In genomic region chr1:6822530-6823359, GRCh38 we compare ENCODE assay signal across 10 cellular contexts. TPM values are rescaled to one million over a fixed set of nuclear protein-coding genes. Genes with fewer than 3 reads are reported as not detected.
DNase-seq lines count a peak whose midpoint lies in the region; ATAC-seq and TF ChIP-seq lines count a peak whose summit lies in the region.
"Had no signal": no experiment of that assay in that cellular context is flagged by ENCODE, and none has a peak within 500 bp of the region (broad histone marks: within the 10 kb centered on the region; RNA-seq: fewer than 3 reads in every experiment).

No MANE protein-coding gene starts in this region.

- peaks cover 26% of the 10 kb centered on the region for H3K4me1 ChIP-seq in upper lobe of right lung

- no peaks in the 10 kb centered on the region for H3K9me3 ChIP-seq in upper lobe of right lung

- H3K27me3 Mint-ChIP-seq in effector memory CD8-positive, alpha-beta T cell: no peaks in the 10 kb centered on the region
- no peaks in the 10 kb centered on the region for H3K27me3 Mint-ChIP-seq in activated naive CD4-positive, alpha-beta T cell treated with anti-CD3 and anti-CD28 coated beads for 36 hours (ENCODE audit: low read depth)
- H3K27me3 Mint-ChIP-seq: CD4-positive, CD25-positive, alpha-beta regulatory T cell had no signal

- ATAC-seq in Right ventricle myocardium superior (ENCODE audit: poor library complexity) (peak; percentile 71), HG03457 (IDR thresholded peaks at IDR 0.05; ENCODE audit: unreplicated experiment) (peak; percentile 59), left ventricle myocardium superior (peak; percentile 70), upper lobe of right lung (peak; percentile 81), GM18502 (IDR thresholded peaks at IDR 0.05; ENCODE audit: poor library complexity, unreplicated experiment) (no peak)
- no peak for ATAC-seq in effector memory CD8-positive, alpha-beta T cell (replicated peaks)

- no peak for DNase-seq in Right ventricle myocardium superior
- DNase-seq in cardiac septum (ENCODE audit: low spot score): no peak
- no peak for DNase-seq in left ventricle myocardium superior
- DNase-seq in upper lobe of right lung: no peak
- DNase-seq in effector memory CD8-positive, alpha-beta T cell: no peak
- DNase-seq in activated naive CD4-positive, alpha-beta T cell treated with anti-CD3 and anti-CD28 coated beads for 36 hours: no peak
- DNase-seq: CD4-positive, CD25-positive, alpha-beta regulatory T cell had no signal

- no peaks in the 10 kb centered on the region for H3K27me3 ChIP-seq in upper lobe of right lung

- H3K4me1 Mint-ChIP-seq in effector memory CD8-positive, alpha-beta T cell (ENCODE audit: low read depth in 2 of 2): peaks cover 23 to 40% of the 10 kb centered on the region in 2 donors
- H3K4me1 Mint-ChIP-seq in activated naive CD4-positive, alpha-beta T cell treated with anti-CD3 and anti-CD28 coated beads for 36 hours (ENCODE audit: low read depth): peaks cover 27% of the 10 kb centered on the region

- no peak overlapping the region for H3K4me3 Mint-ChIP-seq in effector memory CD8-positive, alpha-beta T cell
- H3K4me3 Mint-ChIP-seq in activated naive CD4-positive, alpha-beta T cell treated with anti-CD3 and anti-CD28 coated beads for 36 hours: no peak overlapping the region
- H3K4me3 Mint-ChIP-seq: CD4-positive, CD25-positive, alpha-beta regulatory T cell; T-helper 1 cell treated with Interleukin-12 subunit alpha and Interleukin-12 subunit beta and Interleukin-4 antibody, amounts not matched to agents 30 μg/mL and 1 μg/mL, for 36 hours had no signal

- no peak overlapping the region for H3K4me3 ChIP-seq in upper lobe of right lung

- no peaks in the 10 kb centered on the region for H3K9me3 Mint-ChIP-seq in effector memory CD8-positive, alpha-beta T cell
- H3K9me3 Mint-ChIP-seq in activated naive CD4-positive, alpha-beta T cell treated with anti-CD3 and anti-CD28 coated beads for 36 hours: no peaks in the 10 kb centered on the region
- H3K9me3 Mint-ChIP-seq: CD4-positive, CD25-positive, alpha-beta regulatory T cell; T-helper 1 cell treated with Interleukin-12 subunit alpha and Interleukin-12 subunit beta and Interleukin-4 antibody, amounts not matched to agents 30 μg/mL and 1 μg/mL, for 36 hours had no signal

- TF ChIP-seq CTCF in upper lobe of right lung (IDR thresholded peaks at IDR 0.05): no peak

- no peak overlapping the region for H3K27ac ChIP-seq in upper lobe of right lung

- peak overlapping the region in 1 of 2 donors; percentile 36 for H3K27ac Mint-ChIP-seq in effector memory CD8-positive, alpha-beta T cell
- H3K27ac Mint-ChIP-seq in activated naive CD4-positive, alpha-beta T cell treated with anti-CD3 and anti-CD28 coated beads for 36 hours: no peak overlapping the region
- H3K27ac Mint-ChIP-seq: T-helper 1 cell treated with Interleukin-12 subunit alpha and Interleukin-12 subunit beta and Interleukin-4 antibody, amounts not matched to agents 30 μg/mL and 1 μg/mL, for 36 hours had no signal

- intact Hi-C loops in Right ventricle myocardium superior (cut with DNase I): no loop called here
- intact Hi-C loops in cardiac septum (cut with DNase I): no loop called here
- intact Hi-C loops in left ventricle myocardium superior (cut with micrococcal nuclease): no loop called here
- intact Hi-C loops in upper lobe of right lung (cut with DNase I): no loop called here
- intact Hi-C loops in activated naive CD4-positive, alpha-beta T cell treated with anti-CD3 and anti-CD28 coated beads for 36 hours (cut with micrococcal nuclease): no loop called here

- peaks cover 7% of the 10 kb centered on the region for H3K36me3 Mint-ChIP-seq in effector memory CD8-positive, alpha-beta T cell (ENCODE audit: insufficient read depth)
- peaks cover 8% of the 10 kb centered on the region for H3K36me3 Mint-ChIP-seq in activated naive CD4-positive, alpha-beta T cell treated with anti-CD3 and anti-CD28 coated beads for 36 hours (ENCODE audit: low read depth)

- peaks cover 6% of the 10 kb centered on the region for H3K36me3 ChIP-seq in upper lobe of right lung

- CTCF ChIA-PET in activated naive CD4-positive, alpha-beta T cell treated with anti-CD3 and anti-CD28 coated beads for 36 hours (lab: Charles Lee): no interaction called here

RNA-seq across cellular contexts. Expression of gene CAMTA1, which starts 37.5 kb away (rescaled TPM):
- total RNA-seq in Right ventricle myocardium superior (153 TPM), cardiac septum (114 TPM), left ventricle myocardium superior (166 TPM), upper lobe of right lung (63.4 TPM)
- total RNA-seq in activated naive CD4-positive, alpha-beta T cell treated with anti-CD3 and anti-CD28 coated beads for 36 hours: 10 to 100 TPM; 61.5 to 70.9 TPM

Comparison
In these comparisons a context has a peak if more than half of its experiments do, and no peak if none do; other contexts are left out.
1. ATAC-seq: peak in Right ventricle myocardium superior (single experiment), HG03457 (single experiment), left ventricle myocardium superior (single experiment) and upper lobe of right lung (single experiment); none in effector memory CD8-positive, alpha-beta T cell (single experiment) and GM18502 (single experiment).